In genomic region chr7:27917774-27918314, GRCh38 we compare ENCODE assay signal across 10 cellular contexts.
DNase-seq lines count a peak whose midpoint lies in the region; ATAC-seq and TF ChIP-seq lines count a peak whose summit lies in the region.
"Had no signal": no experiment of that assay in that cellular context is flagged by ENCODE, and none has a peak within 500 bp of the region (broad histone marks: within the 10 kb centered on the region; RNA-seq: fewer than 3 reads in every experiment).

No MANE protein-coding gene starts in this region.

- no peak overlapping the region for H3K27ac ChIP-seq in effector memory CD4-positive, alpha-beta T cell (ENCODE audit: insufficient read depth, low read length, poor library complexity, severe bottlenecking)
- H3K27ac ChIP-seq in sigmoid colon = peak overlapping the region in 2 of 4 donors; percentile 32 to 46

- intact Hi-C loops in sigmoid colon (cut with DNase I) = no loop called here
- intact Hi-C loops in left cardiac atrium (cut with DNase I) = no loop called here

- no peak overlapping the region for H3K4me3 Mint-ChIP-seq in memory B cell
- H3K4me3 Mint-ChIP-seq: natural killer cell treated with Interleukin-12 subunit alpha and Interleukin-12 subunit beta and Interleukin-15 and Interleukin-18, amount 100 ng/mL, for 72 hours had no signal

- no peak overlapping the region for H3K4me3 ChIP-seq in effector memory CD4-positive, alpha-beta T cell (ENCODE audit: insufficient read depth, low read depth, low read length, poor library complexity, severe bottlenecking)
- H3K4me3 ChIP-seq in sigmoid colon = no peak overlapping the region

- WGBS in sigmoid colon, 2 donors = 73% methylated on average over 5 of the region's 5 CpGs

- H3K27ac Mint-ChIP-seq in memory B cell = no peak overlapping the region

- DNase-seq in DMS53 (lab: John Stamatoyannopoulos, UW) (peak; percentile 49), M059J (ENCODE audit: low read depth) (peak; percentile 86), astrocyte of the hippocampus (ENCODE audit: low read depth, low spot score) (peak; percentile 39), memory B cell (ENCODE audit: low spot score in 2 of 2) (no peak), sigmoid colon (no peak), left cardiac atrium (no peak)
- no peak for DNase-seq in effector memory CD4-positive, alpha-beta T cell
- no peak for DNase-seq in activated effector memory CD4-positive, alpha-beta T cell treated with anti-CD3 and anti-CD28 coated beads, Interleukin-2, amount 50 U/mL, for 16 hours
- DNase-seq: stimulated activated CD4-positive, alpha-beta T cell treated with anti-CD3 and anti-CD28 coated beads, Interleukin-15, amount 100 ng/mL, for 24 hours had no signal

- no peaks in the 10 kb centered on the region for H3K4me1 ChIP-seq in effector memory CD4-positive, alpha-beta T cell (ENCODE audit: control insufficient read depth, insufficient read depth, low read length, poor library complexity, severe bottlenecking)
- H3K4me1 ChIP-seq in sigmoid colon = peaks cover 0 to 57% (median 33%) of the 10 kb centered on the region in 4 donors

- no peak for TF ChIP-seq CTCF in sigmoid colon (IDR thresholded peaks at IDR 0.05)

- TF ChIP-seq EP300 in sigmoid colon (IDR thresholded peaks at IDR 0.05) = no peak

- H3K36me3 ChIP-seq in effector memory CD4-positive, alpha-beta T cell (ENCODE audit: control insufficient read depth, insufficient read depth, low read length) = no peaks in the 10 kb centered on the region
- no peaks in the 10 kb centered on the region for H3K36me3 ChIP-seq in sigmoid colon

- no peaks in the 10 kb centered on the region for H3K27me3 ChIP-seq in effector memory CD4-positive, alpha-beta T cell (replicated peaks; ENCODE audit: control insufficient read depth, insufficient read depth, low read length, poor library complexity, severe bottlenecking)
- no peaks in the 10 kb centered on the region for H3K27me3 ChIP-seq in sigmoid colon

- H3K9me3 Mint-ChIP-seq in memory B cell = no peaks in the 10 kb centered on the region
- H3K9me3 Mint-ChIP-seq: natural killer cell treated with Interleukin-12 subunit alpha and Interleukin-12 subunit beta and Interleukin-15 and Interleukin-18, amount 100 ng/mL, for 72 hours had no signal

- peaks cover 15% of the 10 kb centered on the region for H3K36me3 Mint-ChIP-seq in memory B cell
- H3K36me3 Mint-ChIP-seq: natural killer cell treated with Interleukin-12 subunit alpha and Interleukin-12 subunit beta and Interleukin-15 and Interleukin-18, amount 100 ng/mL, for 72 hours had no signal

- H3K27me3 Mint-ChIP-seq in memory B cell = no peaks in the 10 kb centered on the region
- H3K27me3 Mint-ChIP-seq: natural killer cell treated with Interleukin-12 subunit alpha and Interleukin-12 subunit beta and Interleukin-15 and Interleukin-18, amount 100 ng/mL, for 72 hours had no signal

- peaks cover 24% of the 10 kb centered on the region for H3K4me1 Mint-ChIP-seq in memory B cell

- no peaks in the 10 kb centered on the region for H3K9me3 ChIP-seq in effector memory CD4-positive, alpha-beta T cell (ENCODE audit: control insufficient read depth, low read length)
- no peaks in the 10 kb centered on the region for H3K9me3 ChIP-seq in sigmoid colon

- TF ChIP-seq POLR2A in sigmoid colon (IDR thresholded peaks at IDR 0.05) = no peak

- ATAC-seq in memory B cell (ENCODE audit: low read depth) (peak; percentile 27), left cardiac atrium (no peak)

Comparison
In these comparisons a context has a peak if more than half of its experiments do, and no peak if none do; other contexts are left out.
1. DNase-seq: peak in DMS53 (single experiment), M059J (single experiment) and astrocyte of the hippocampus (single experiment); none in memory B cell (0 of 2), effector memory CD4-positive, alpha-beta T cell (0 of 3), sigmoid colon (single experiment), activated effector memory CD4-positive, alpha-beta T cell treated with anti-CD3 and anti-CD28 coated beads, Interleukin-2, amount 50 U/mL, for 16 hours (single experiment) and left cardiac atrium (single experiment).